ENCODE assay signal across 23 cellular contexts in the genomic region with DNA sequence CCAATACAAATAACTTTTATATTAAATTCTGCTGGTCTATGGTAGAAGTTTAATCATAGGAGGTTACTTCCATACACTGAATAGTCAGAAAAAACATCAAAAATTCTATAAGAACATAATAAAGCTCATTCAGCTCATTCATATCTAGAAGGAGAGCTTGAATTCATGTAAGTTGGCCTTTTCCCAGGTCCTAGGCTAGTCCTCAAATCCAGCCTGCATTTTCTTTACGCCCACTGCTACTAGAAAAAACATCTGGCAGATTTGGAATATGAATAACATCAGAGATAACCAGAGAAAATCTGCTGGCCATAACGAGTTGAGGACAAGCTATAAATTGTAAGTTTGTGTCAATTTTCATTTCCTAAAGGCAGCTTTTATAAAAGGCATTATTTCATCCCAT.
"Had no signal": no experiment of that assay in that cellular context is flagged by ENCODE, and none has a peak within 500 bp of the region (broad histone marks: within the 10 kb centered on the region; RNA-seq: fewer than 3 reads in every experiment).

No MANE protein-coding gene starts in this region.

- H3K27me3 Mint-ChIP-seq: progenitor cell of endocrine pancreas; stimulated activated naive CD8-positive, alpha-beta T cell treated with anti-CD3 and anti-CD28 coated beads, Interleukin-15, Interleukin-2, amounts not matched to agents 100 ng/mL and 50 ng/mL, for 24 hours had no signal

- ATAC-seq: foreskin keratinocyte; lower lobe of right lung; natural killer cell; right cardiac atrium; stimulated activated memory B cell treated with anti-CD40 and anti-IgM and Interleukin-4, amounts not matched to agents 10 μg/mL and 1 μg/mL and 100 μg/mL, for 72 hours had no signal

- H3K27ac ChIP-seq: foreskin keratinocyte, left ventricle myocardium inferior, lower lobe of right lung, ovary, testis, transverse colon had no signal

- H3K27me3 ChIP-seq: foreskin keratinocyte, ovary, testis, transverse colon had no signal

- H3K4me3 ChIP-seq: left ventricle myocardium inferior, lower lobe of right lung, ovary, testis, transverse colon had no signal

- H3K36me3 ChIP-seq: left ventricle myocardium inferior, lower lobe of right lung, ovary, transverse colon had no signal

- H3K36me3 Mint-ChIP-seq: immature natural killer cell; memory B cell; mesothelial cell of epicardium; natural killer cell; stimulated activated memory B cell treated with anti-CD40 and anti-IgM and Interleukin-4, amounts not matched to agents 10 μg/mL and 1 μg/mL and 100 μg/mL, for 72 hours had no signal

- H3K4me1 Mint-ChIP-seq: endodermal cell; immature natural killer cell; memory B cell; natural killer cell; neural crest cell; stimulated activated memory B cell treated with anti-CD40 and anti-IgM and Interleukin-4, amounts not matched to agents 10 μg/mL and 1 μg/mL and 100 μg/mL, for 72 hours had no signal

- H3K4me3 Mint-ChIP-seq: endodermal cell; immature natural killer cell; memory B cell; mesothelial cell of epicardium; natural killer cell; neural crest cell; stimulated activated memory B cell treated with anti-CD40 and anti-IgM and Interleukin-4, amounts not matched to agents 10 μg/mL and 1 μg/mL and 100 μg/mL, for 72 hours; stimulated activated naive CD8-positive, alpha-beta T cell treated with anti-CD3 and anti-CD28 coated beads, Interleukin-15, Interleukin-2, amounts not matched to agents 100 ng/mL and 50 ng/mL, for 24 hours had no signal

- H3K4me1 ChIP-seq: foreskin keratinocyte, left ventricle myocardium inferior, lower lobe of right lung, testis, transverse colon had no signal

- FAIRE-seq: endothelial cell of umbilical vein, keratinocyte had no signal

- DNase-seq: effector CD4-positive, alpha-beta T cell; endodermal cell; erythroblast; foreskin keratinocyte; immature natural killer cell; left ventricle myocardium inferior; lower lobe of right lung; natural killer cell; ovary; right cardiac atrium; stimulated activated CD4-positive, alpha-beta T cell treated with anti-CD3 and anti-CD28 coated beads, Interleukin-15, amount 100 ng/mL, for 24 hours; stimulated activated CD4-positive, alpha-beta T cell treated with anti-CD3 and anti-CD28 coated beads, Interleukin-1b, Interleukin-23, amount 100 ng/mL, for 48 hours; stimulated activated CD4-positive, alpha-beta T cell treated with anti-CD3 and anti-CD28 coated beads, Interleukin-4, amount 100 ng/mL, for 24 hours; testis; transverse colon had no signal

- H3K9me3 ChIP-seq: left ventricle myocardium inferior, lower lobe of right lung, ovary, testis, transverse colon had no signal

- H3K27ac Mint-ChIP-seq: endodermal cell; immature natural killer cell; memory B cell; mesothelial cell of epicardium; natural killer cell; progenitor cell of endocrine pancreas; stimulated activated memory B cell treated with anti-CD40 and anti-IgM and Interleukin-4, amounts not matched to agents 10 μg/mL and 1 μg/mL and 100 μg/mL, for 72 hours; stimulated activated naive CD8-positive, alpha-beta T cell treated with anti-CD3 and anti-CD28 coated beads, Interleukin-15, Interleukin-2, amounts not matched to agents 100 ng/mL and 50 ng/mL, for 24 hours had no signal

- H3K9me3 Mint-ChIP-seq: endodermal cell, natural killer cell had no signal
